Comparison of ENCODE assay signal across 6 cellular contexts in genomic region chr10:77589703-77590102, GRCh38. TPM values are rescaled to one million over a fixed set of nuclear protein-coding genes. Genes with fewer than 3 reads are reported as not detected.
"Had no signal": no experiment of that assay in that cellular context is flagged by ENCODE, and none has a peak within 500 bp of the region (broad histone marks: within the 10 kb centered on the region; RNA-seq: fewer than 3 reads in every experiment).

No MANE protein-coding gene starts in this region.

RNA-seq across cellular contexts. Expression of gene KCNMA1, which starts 47.9 kb away (rescaled TPM):
- total RNA-seq: activated CD4-positive, alpha-beta memory T cell treated with anti-CD3 and anti-CD28 coated beads for 36 hours; activated CD4-positive, alpha-beta T cell treated with anti-CD3 and anti-CD28 coated beads, Interleukin-2, amount 10 ng/mL, durations not matched to agents 24 days and 14 days; activated CD8-positive, alpha-beta memory T cell treated with anti-CD3 and anti-CD28 coated beads for 36 hours; activated naive CD4-positive, alpha-beta T cell treated with anti-CD3 and anti-CD28 coated beads for 36 hours; activated naive CD8-positive, alpha-beta T cell treated with anti-CD3 and anti-CD28 coated beads for 36 hours; activated T-helper 1 cell treated with anti-CD3 and anti-CD28 coated beads, Interleukin-12 subunit alpha, Interleukin-12 subunit beta, Interleukin-2, Interleukin-4 antibody, amounts not matched to agents 30 ng/mL and 10 ng/mL and 1 ng/mL, durations not matched to agents 14 hours and 24 hours and 36 hours had no signal
